In genomic region chr2:156883828-156884615, GRCh38 we compare ENCODE assay signal across 15 cellular contexts.
A peak's percentile ranks its signal among the peaks of the same experiment; 100 is the strongest.
DNase-seq lines count a peak whose midpoint lies in the region; ATAC-seq and TF ChIP-seq lines count a peak whose summit lies in the region.
"Had no signal": no experiment of that assay in that cellular context is flagged by ENCODE, and none has a peak within 500 bp of the region (broad histone marks: within the 10 kb centered on the region; RNA-seq: fewer than 3 reads in every experiment).

No MANE protein-coding gene starts in this region.

- DNase-seq in NCI-H1092 treated with DMSO at 0.1 percent for 48 hours (lab: John Stamatoyannopoulos, UW) (peak; percentile 6), NCI-H1092 (lab: John Stamatoyannopoulos, UW) (no peak), NCI-H345 treated with DMSO at 0.1 percent for 48 hours (lab: John Stamatoyannopoulos, UW; ENCODE audit: unreplicated experiment) (peak; percentile 66), mammary epithelial cell (peak; percentile 87), trophoblast cell (peak; percentile 59 to 79)
- DNase-seq: 8988T; activated CD4-positive, alpha-beta T cell treated with anti-CD3 and anti-CD28 coated beads for 1 hour; DMS 273 treated with DMSO at 0.1 percent for 48 hours; NCI-H1436; stimulated activated CD4-positive, alpha-beta T cell treated with anti-CD3 and anti-CD28 coated beads, Interleukin-15, amount 100 ng/mL, for 24 hours; transverse colon had no signal

- no TSS peak for BruUV-seq in mammary epithelial cell (replicated peaks; lab: Mats Ljungman, UMichigan)

- H3K79me2 ChIP-seq in mammary epithelial cell (ENCODE audit: insufficient read depth, low read length), result no peaks in the 10 kb centered on the region
- no peaks in the 10 kb centered on the region for H3K79me2 ChIP-seq in trophoblast cell (ENCODE audit: control insufficient read depth, insufficient read depth, low read length, poor library complexity)

- H3K9me3 ChIP-seq in mammary epithelial cell (replicated peaks; ENCODE audit: insufficient read depth, low read length), result no peaks in the 10 kb centered on the region
- no peaks in the 10 kb centered on the region for H3K9me3 ChIP-seq in trophoblast cell (ENCODE audit: insufficient read depth, low read depth, low read length)
- H3K9me3 ChIP-seq: ascending aorta, transverse colon had no signal

- H3K4me1 ChIP-seq in mammary epithelial cell (ENCODE audit: insufficient read depth, low read length), result peaks cover 18% of the 10 kb centered on the region
- no peaks in the 10 kb centered on the region for H3K4me1 ChIP-seq in trophoblast cell (ENCODE audit: control insufficient read depth in 1 of 2, insufficient read depth in 2 of 2, low read length in 2 of 2)
- H3K4me1 ChIP-seq: ascending aorta, transverse colon had no signal

- H3K27ac ChIP-seq in mammary epithelial cell (ENCODE audit: insufficient read depth, low read depth, low read length) (no peak overlapping the region), trophoblast cell (ENCODE audit: low read depth, low read length) (no peak overlapping the region)
- H3K27ac ChIP-seq: ascending aorta, transverse colon had no signal

- H2AK5ac ChIP-seq in trophoblast cell (ENCODE audit: low read length), result no peak overlapping the region

- CTCF ChIA-PET in mammary epithelial cell (lab: Charles Lee; ENCODE audit: low non-redundant PET), result no interaction called here

- no peak overlapping the region for H3K4me2 ChIP-seq in mammary epithelial cell (ENCODE audit: insufficient read depth, low read depth, low read length)
- no peak overlapping the region for H3K4me2 ChIP-seq in trophoblast cell (ENCODE audit: low read length)

- no peak overlapping the region for H2BK5ac ChIP-seq in trophoblast cell (ENCODE audit: low read depth, low read length, poor library complexity)

- no peak for TF ChIP-seq CTCF in mammary epithelial cell (conservative IDR thresholded peaks at IDR 0.05 in 1 of 2, IDR thresholded peaks at IDR 0.05 in 1 of 2; ENCODE audit: extremely low read depth in 1 of 2, insufficient read depth in 1 of 2, low read depth in 1 of 2, low read length in 2 of 2)

- H3K27me3 ChIP-seq in mammary epithelial cell (ENCODE audit: insufficient read depth, low read length), result no peaks in the 10 kb centered on the region
- H3K27me3 ChIP-seq in trophoblast cell (ENCODE audit: insufficient read depth, low read length), result no peaks in the 10 kb centered on the region
- H3K27me3 ChIP-seq: ascending aorta, transverse colon had no signal

- in situ Hi-C loops in mammary epithelial cell (cut with MboI; ENCODE audit: low sequenced_read_pairs in 2 of 2), result loop anchor here in 1 of 2 donors (25.0 kb wide), 3 partner anchors 297 to 547 kb away; partner anchors contain the start of gene NR4A2

- no peak overlapping the region for H2BK12ac ChIP-seq in trophoblast cell (ENCODE audit: low read length)

- H3K18ac ChIP-seq in trophoblast cell (ENCODE audit: low read length), result no peak overlapping the region

- no peak overlapping the region for H4K12ac ChIP-seq in trophoblast cell (ENCODE audit: low read depth, low read length)

- no peak overlapping the region for H3K4ac ChIP-seq in trophoblast cell (ENCODE audit: low read depth, low read length)

- no peak overlapping the region for H4K91ac ChIP-seq in trophoblast cell (ENCODE audit: low read depth, low read length)

- H4K20me1 ChIP-seq in mammary epithelial cell (ENCODE audit: insufficient read depth, low read length), result no peaks in the 10 kb centered on the region

- H2AFZ ChIP-seq in mammary epithelial cell (ENCODE audit: low read depth, low read length), result no peak overlapping the region
- no peak overlapping the region for H2AFZ ChIP-seq in trophoblast cell (ENCODE audit: insufficient read depth, low read length, poor library complexity)

- H3K79me1 ChIP-seq in trophoblast cell (ENCODE audit: low read length), result no peaks in the 10 kb centered on the region

- no peak overlapping the region for H4K8ac ChIP-seq in trophoblast cell (ENCODE audit: low read depth, low read length)

- WGBS in mammary epithelial cell (ENCODE audit: low coverage, missing lambda C conversion rate), result 31% methylated on average over 6 of the region's 6 CpGs
- no CpG with 5 or more reads among the region's 6 CpGs for WGBS in trophoblast cell (ENCODE audit: extremely low coverage, insufficient coverage, insufficient read length)

- dilution Hi-C loops in mammary epithelial cell (cut with HindIII; ENCODE audit: low sequenced_read_pairs), result no loop called here

- ATAC-seq in GM21367 (IDR thresholded peaks at IDR 0.05; ENCODE audit: unreplicated experiment), result no peak
- no peak for ATAC-seq in HG03342 (IDR thresholded peaks at IDR 0.05; ENCODE audit: unreplicated experiment)
- ATAC-seq in HG02763 (IDR thresholded peaks at IDR 0.05; ENCODE audit: unreplicated experiment), result no peak

- H3K4me3 ChIP-seq in mammary epithelial cell (replicated peaks in 1 of 3; ENCODE audit: insufficient read depth in 1 of 3, low read depth in 2 of 3, low read length in 3 of 3) (no peak overlapping the region), trophoblast cell (ENCODE audit: low read depth, low read length) (no peak overlapping the region)
- H3K4me3 ChIP-seq: ascending aorta, transverse colon had no signal

- H3K23ac ChIP-seq in trophoblast cell (ENCODE audit: low read length), result no peak overlapping the region

- H3K9ac ChIP-seq in mammary epithelial cell (ENCODE audit: insufficient read depth, low read length) (no peak overlapping the region), trophoblast cell (ENCODE audit: low read length) (no peak overlapping the region)

- intact Hi-C loops in mammary epithelial cell (cut with micrococcal nuclease), result no loop called here

- H3K14ac ChIP-seq in trophoblast cell (ENCODE audit: low read length), result no peak overlapping the region

- no peaks in the 10 kb centered on the region for H3K36me3 ChIP-seq in mammary epithelial cell (ENCODE audit: insufficient read depth, low read length)
- no peaks in the 10 kb centered on the region for H3K36me3 ChIP-seq in trophoblast cell (ENCODE audit: control insufficient read depth in 1 of 2, insufficient read depth in 2 of 2, low read length in 2 of 2)
- H3K36me3 ChIP-seq: ascending aorta, transverse colon had no signal

- no peak overlapping the region for H2BK120ac ChIP-seq in trophoblast cell (ENCODE audit: insufficient read depth, low read length, poor library complexity)
